ENCODE assay signal across 21 cellular contexts in the genomic region with DNA sequence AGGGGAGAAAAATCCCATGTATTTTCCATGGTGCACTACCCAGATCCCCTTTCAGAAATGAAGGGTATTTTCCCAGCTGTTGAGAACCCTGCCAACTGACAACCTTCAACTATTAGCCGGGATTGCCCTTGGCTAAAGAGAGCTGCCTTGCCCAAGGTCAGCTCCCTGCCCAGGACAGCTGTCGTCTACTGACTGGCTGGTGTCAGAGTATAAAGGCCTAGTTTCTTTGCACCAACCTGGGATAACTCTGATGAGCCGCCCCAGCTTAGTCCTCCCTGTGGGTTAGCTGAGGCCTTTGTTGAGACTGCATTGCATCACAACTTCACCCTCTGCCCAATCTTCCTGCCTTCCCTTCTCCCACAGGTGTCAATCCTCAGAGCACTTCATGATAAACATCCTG.
"Had no signal": no experiment of that assay in that cellular context is flagged by ENCODE, and none has a peak within 500 bp of the region (broad histone marks: within the 10 kb centered on the region; RNA-seq: fewer than 3 reads in every experiment).

No MANE protein-coding gene starts in this region.

- H3K27me3 ChIP-seq: dorsolateral prefrontal cortex, neutrophil, suprapubic skin, vagina had no signal

- H3K4me3 ChIP-seq: dorsolateral prefrontal cortex, mucosa of descending colon, SK-N-MC, suprapubic skin, vagina had no signal

- H3K9me3 ChIP-seq: mucosa of descending colon, neutrophil, suprapubic skin, vagina had no signal

- H3K27me3 Mint-ChIP-seq: memory B cell; naive thymus-derived CD8-positive, alpha-beta T cell; stimulated activated naive CD8-positive, alpha-beta T cell treated with anti-CD3 and anti-CD28 coated beads, Interleukin-15, Interleukin-2, amounts not matched to agents 100 ng/mL and 50 ng/mL, for 24 hours had no signal

- ATAC-seq: activated CD8-positive, alpha-beta T cell treated with anti-CD3 and anti-CD28 coated beads, Interleukin-2, amount 10 ng/mL, durations not matched to agents 7 days and 5 days; mucosa of descending colon; naive thymus-derived CD8-positive, alpha-beta T cell had no signal

- H3K36me3 ChIP-seq: neutrophil, vagina had no signal

- H3K4me3 Mint-ChIP-seq: activated CD8-positive, alpha-beta T cell treated with anti-CD3 and anti-CD28 coated beads, Interleukin-2, amount 10 ng/mL, durations not matched to agents 7 days and 5 days; memory B cell; naive thymus-derived CD8-positive, alpha-beta T cell; stimulated activated naive CD8-positive, alpha-beta T cell treated with anti-CD3 and anti-CD28 coated beads, Interleukin-15, Interleukin-2, amounts not matched to agents 100 ng/mL and 50 ng/mL, for 24 hours had no signal

- H3K27ac Mint-ChIP-seq: activated CD8-positive, alpha-beta T cell treated with anti-CD3 and anti-CD28 coated beads, Interleukin-2, amount 10 ng/mL, durations not matched to agents 7 days and 5 days; memory B cell; stimulated activated naive CD8-positive, alpha-beta T cell treated with anti-CD3 and anti-CD28 coated beads, Interleukin-15, Interleukin-2, amounts not matched to agents 100 ng/mL and 50 ng/mL, for 24 hours had no signal

- H3K27ac ChIP-seq: neutrophil, SK-N-MC, suprapubic skin had no signal

- DNase-seq: activated CD4-positive, alpha-beta T cell treated with anti-CD3 and anti-CD28 coated beads for 48 hours; activated CD4-positive, CD25-positive, alpha-beta regulatory T cell; activated CD8-positive, alpha-beta T cell treated with anti-CD3 and anti-CD28 coated beads, Interleukin-2, amount 10 ng/mL, durations not matched to agents 7 days and 5 days; activated effector memory CD4-positive, alpha-beta T cell treated with Interleukin-2 at 50 U/mL for 16 hours; activated naive CD4-positive, alpha-beta T cell treated with anti-CD3 and anti-CD28 coated beads, Interleukin-2, amount 50 U/mL, for 16 hours; activated T-cell treated with anti-CD3 and anti-CD28 coated beads, Interleukin-2, amount 50 U/mL, for 48 hours; aorta; dorsolateral prefrontal cortex; hypothalamus; mucosa of descending colon; naive thymus-derived CD8-positive, alpha-beta T cell; stimulated activated CD4-positive, alpha-beta T cell treated with anti-CD3 and anti-CD28 coated beads, Interleukin-12 subunit alpha, Interleukin-12 subunit beta, amount 100 ng/mL, for 4 hours; stimulated activated CD4-positive, alpha-beta T cell treated with anti-CD3 and anti-CD28 coated beads, Interleukin-1b, Interleukin-23, amount 100 ng/mL, for 48 hours; T1000; trophoblast cell had no signal
